10 cellular contexts compared by ENCODE assay signal in genomic region chr10:77501152-77501845, GRCh38.
A peak's percentile ranks its signal among the peaks of the same experiment; 100 is the strongest.
DNase-seq lines count a peak whose midpoint lies in the region; ATAC-seq and TF ChIP-seq lines count a peak whose summit lies in the region.
"Had no signal": no experiment of that assay in that cellular context is flagged by ENCODE, and none has a peak within 500 bp of the region (broad histone marks: within the 10 kb centered on the region; RNA-seq: fewer than 3 reads in every experiment).

No MANE protein-coding gene starts in this region.

- H3K4me3 ChIP-seq in GM06990 (replicated peaks; ENCODE audit: low read depth, low read length) = no peak overlapping the region

- DNase-seq in GM06990 (ENCODE audit: extremely low read depth, insufficient read length) (peak; percentile 26), chondrocyte (ENCODE audit: low spot score) (no peak), posterior cingulate gyrus (peak in 8 of 10 donors; percentile 26 to 89 (median 48)), activated gamma-delta T cell treated with Interleukin-2 at 50 U/mL for 16 hours (no peak), activated gamma-delta T cell (lab: John Stamatoyannopoulos, UW) (no peak), NCI-H748 (lab: John Stamatoyannopoulos, UW; ENCODE audit: unreplicated experiment) (no peak)
- DNase-seq: activated T-cell treated with anti-CD3 and anti-CD28 coated beads for 4 hours, NCI-H2029 treated with DMSO at 0.1 percent for 48 hours had no signal

- H3K4me1 Mint-ChIP-seq in chondrocyte (ENCODE audit: low read depth) = peaks cover 72% of the 10 kb centered on the region

- TF ChIP-seq CTCF in GM06990 (IDR thresholded peaks at IDR 0.05; ENCODE audit: insufficient read depth, low read length, poor library complexity, severe bottlenecking) (no peak), chondrocyte (IDR thresholded peaks at IDR 0.05) (no peak)

- H3K27me3 ChIP-seq in GM06990 (replicated peaks; ENCODE audit: control insufficient read depth, insufficient read depth, low read length) = no peaks in the 10 kb centered on the region

- H3K4me3 Mint-ChIP-seq in chondrocyte (ENCODE audit: unreplicated experiment) = no peak overlapping the region

- intact Hi-C loops in posterior cingulate gyrus (cut with DNase I) = no loop called here

- no peaks in the 10 kb centered on the region for H3K36me3 Mint-ChIP-seq in chondrocyte (ENCODE audit: low read depth)

- ATAC-seq in HG03432 (IDR thresholded peaks at IDR 0.05; ENCODE audit: unreplicated experiment) (peak; percentile 8), HG02981 (IDR thresholded peaks at IDR 0.05; ENCODE audit: unreplicated experiment) (no peak)

- H3K9me3 Mint-ChIP-seq in chondrocyte (ENCODE audit: low read depth) = peaks cover 4% of the 10 kb centered on the region

- peak overlapping the region; percentile 99 for H3K27ac Mint-ChIP-seq in chondrocyte (ENCODE audit: unreplicated experiment)

- no peaks in the 10 kb centered on the region for H3K36me3 ChIP-seq in GM06990 (ENCODE audit: control insufficient read depth, insufficient read depth, low read length)

- no peaks in the 10 kb centered on the region for H3K27me3 Mint-ChIP-seq in chondrocyte (ENCODE audit: low read depth)

Comparison
In these comparisons a context has a peak if more than half of its experiments do, and no peak if none do; other contexts are left out.
1. DNase-seq: peak in GM06990 (single experiment) and posterior cingulate gyrus (8 of 10); none in chondrocyte (single experiment), activated gamma-delta T cell treated with Interleukin-2 at 50 U/mL for 16 hours (single experiment), activated gamma-delta T cell (single experiment) and NCI-H748 (single experiment).